Comparison of ENCODE assay signal across 8 cellular contexts in genomic region chr1:116504308-116505156, GRCh38.
DNase-seq lines count a peak whose midpoint lies in the region; ATAC-seq and TF ChIP-seq lines count a peak whose summit lies in the region.

No MANE protein-coding gene starts in this region.

- POLR2A ChIA-PET in activated B cell treated with CpG ODN at 0.5 μM for 24 hours (lab: Charles Lee) = interaction anchor here (0.7 to 4.2 kb wide), 14 partner anchors 8 to 862 kb away, joined by 3 to 52 read pairs (median 6); partner anchors contain the start of genes ATP1A1, CD58, MAN1A2 and TTF2

- H4K20me1 ChIP-seq in BLaER1 = no peaks in the 10 kb centered on the region

- DNase-seq in HL-60 (ENCODE audit: low read depth in 1 of 2, low spot score in 1 of 2) (peak; percentile 97 to 99), activated B cell treated with CpG ODN at 0.5 μM for 24 hours (peak; percentile 64), caudate nucleus (lab: John Stamatoyannopoulos, UW) (peak in 28 of 61 donors; percentile 9 to 68 (median 30)), stomach (peak; percentile 60), GOT3 (lab: John Stamatoyannopoulos, UW) (no peak)

- H3K4me3 Mint-ChIP-seq in activated B cell treated with CpG ODN at 0.5 μM for 24 hours = peak overlapping the region; percentile 53

- no peaks in the 10 kb centered on the region for H3K27me3 Mint-ChIP-seq in activated B cell treated with CpG ODN at 0.5 μM for 24 hours

- H3K9ac ChIP-seq in BLaER1 = peak overlapping the region; percentile 64; the same call in 1 of the 2 replicates

- H3K27me3 ChIP-seq in BLaER1 (no peaks in the 10 kb centered on the region), HL-60 (ENCODE audit: insufficient read depth, poor library complexity, severe bottlenecking) (no peaks in the 10 kb centered on the region), muscle layer of duodenum (ENCODE audit: low read depth, low read length) (no peaks in the 10 kb centered on the region), stomach (no peaks in the 10 kb centered on the region)

- H3K4me2 ChIP-seq in BLaER1 = peak overlapping the region; percentile 88

- H3K27ac Mint-ChIP-seq in activated B cell treated with CpG ODN at 0.5 μM for 24 hours = peak overlapping the region; percentile 83

- TF ChIP-seq CTCF in HL-60 (IDR thresholded peaks at IDR 0.05; ENCODE audit: insufficient read depth, low read length) (no peak), activated B cell treated with CpG ODN at 0.5 μM for 24 hours (IDR thresholded peaks at IDR 0.05) (no peak), stomach (IDR thresholded peaks at IDR 0.05) (no peak)

- H3K9me3 ChIP-seq in BLaER1 (no peaks in the 10 kb centered on the region), muscle layer of duodenum (ENCODE audit: control insufficient read depth in 1 of 2, low read length in 2 of 2) (no peaks in the 10 kb centered on the region), stomach (no peaks in the 10 kb centered on the region)

- H3K36me3 ChIP-seq in BLaER1 (no peaks in the 10 kb centered on the region), muscle layer of duodenum (ENCODE audit: control insufficient read depth in 1 of 2, insufficient read depth in 2 of 2, low read length in 2 of 2) (no peaks in the 10 kb centered on the region), stomach (no peaks in the 10 kb centered on the region)

- H3K27ac ChIP-seq in BLaER1 (peak overlapping the region; percentile 83), HL-60 (replicated peaks) (peak overlapping the region; percentile 84), caudate nucleus (ENCODE audit: low read depth, low read length) (peak overlapping the region; percentile 65), muscle layer of duodenum (ENCODE audit: low read length) (peak overlapping the region; percentile 35), stomach (peak overlapping the region in 4 of 5 donors; percentile 34 to 74 (median 62))

- ATAC-seq in GM21360 (IDR thresholded peaks at IDR 0.05; ENCODE audit: unreplicated experiment) (peak; percentile 83), activated B cell treated with CpG ODN at 0.5 μM for 24 hours (ENCODE audit: low read depth) (peak; percentile 95)

- H3K9me3 Mint-ChIP-seq in activated B cell treated with CpG ODN at 0.5 μM for 24 hours = no peaks in the 10 kb centered on the region

- WGBS in stomach, 5 donors = 58 to 73% (median 66%) methylated on average over 8 of the region's 8 CpGs

- no peak for TF ChIP-seq POLR2A in stomach (IDR thresholded peaks at IDR 0.05)

- CTCF ChIA-PET in activated B cell treated with CpG ODN at 0.5 μM for 24 hours (lab: Charles Lee) = interaction anchor here (0.7 to 8.6 kb wide), 9 partner anchors 10 to 365 kb away, joined by 3 to 107 read pairs (median 5); partner anchors contain the start of gene CD58

- intact Hi-C loops in activated B cell treated with CpG ODN at 0.5 μM for 24 hours (cut with micrococcal nuclease) = loop anchor here (1.0 to 10.0 kb wide), 10 partner anchors 11 to 618 kb away; partner anchors contain the start of genes ATP1A1, TRIM45 and TTF2
- intact Hi-C loops in stomach (cut with DNase I; ENCODE audit: low total_unique reads) = no loop called here

- no peak for TF ChIP-seq EP300 in stomach (IDR thresholded peaks at IDR 0.05)

- H3K4me1 ChIP-seq in BLaER1 = peaks cover 73% of the 10 kb centered on the region
- peaks cover 0 to 9% of the 10 kb centered on the region in 2 donors for H3K4me1 ChIP-seq in muscle layer of duodenum (ENCODE audit: control insufficient read depth in 1 of 2, insufficient read depth in 2 of 2, low read length in 2 of 2)
- H3K4me1 ChIP-seq in stomach = peaks cover 0 to 56% (median 8%) of the 10 kb centered on the region in 4 donors

- H3K4me3 ChIP-seq in BLaER1 = peak overlapping the region; percentile 10; the same call in 1 of the 2 replicates
- H3K4me3 ChIP-seq in HL-60 (replicated peaks; ENCODE audit: insufficient read depth, low read length) = no peak overlapping the region
- no peak overlapping the region for H3K4me3 ChIP-seq in muscle layer of duodenum (ENCODE audit: low read depth in 1 of 2, low read length in 2 of 2)
- no peak overlapping the region for H3K4me3 ChIP-seq in stomach

- H3K36me3 Mint-ChIP-seq in activated B cell treated with CpG ODN at 0.5 μM for 24 hours (ENCODE audit: low read depth) = peaks cover 15% of the 10 kb centered on the region

- H3K4me1 Mint-ChIP-seq in activated B cell treated with CpG ODN at 0.5 μM for 24 hours = peaks cover 63% of the 10 kb centered on the region
